9 cellular contexts compared by ENCODE assay signal in the genomic region with DNA sequence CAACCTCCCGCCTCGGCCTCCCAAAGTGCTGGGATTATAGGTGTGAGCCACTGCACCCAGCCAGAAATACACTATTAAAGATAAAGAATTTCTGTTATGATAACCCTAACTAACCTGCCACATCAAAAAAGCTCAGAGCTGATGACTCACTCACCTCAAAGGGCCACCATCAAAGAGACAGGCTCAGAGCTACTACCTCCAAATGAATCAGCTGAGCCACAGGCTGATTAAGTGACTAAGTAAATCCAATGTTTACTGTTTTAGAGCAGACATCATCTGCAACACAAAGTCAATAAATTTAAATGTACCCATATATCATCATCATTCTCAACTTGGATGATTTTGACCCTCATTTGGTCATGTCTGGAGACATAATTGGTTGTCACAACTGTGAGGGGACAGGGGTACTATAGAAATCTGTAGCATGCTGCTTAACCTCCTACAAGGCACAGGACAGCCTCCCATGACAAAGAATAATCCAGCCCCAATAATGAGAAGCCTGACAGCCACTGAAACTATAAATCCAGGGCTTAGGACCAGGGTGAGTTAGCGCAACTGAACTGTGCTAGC.
A peak's percentile ranks its signal among the peaks of the same experiment; 100 is the strongest.
DNase-seq lines count a peak whose midpoint lies in the region; ATAC-seq and TF ChIP-seq lines count a peak whose summit lies in the region.
"Had no signal": no experiment of that assay in that cellular context is flagged by ENCODE, and none has a peak within 500 bp of the region (broad histone marks: within the 10 kb centered on the region; RNA-seq: fewer than 3 reads in every experiment).

No MANE protein-coding gene starts in this region.

- in situ Hi-C loops in Caki2 (cut with HindIII; ENCODE audit: low pct_unique_long_range_greater_than_20kb, low sequenced_read_pairs): no loop called here

- intact Hi-C loops in natural killer cell (cut with micrococcal nuclease): loop anchor here (10.0 kb wide), 1 partner anchor 137 kb away; no protein-coding TSS in a partner anchor
- intact Hi-C loops in lower leg skin (cut with DNase I; ENCODE audit: low total_unique reads): no loop called here
- intact Hi-C loops in colonic mucosa (cut with DNase I): no loop called here
- intact Hi-C loops in body of pancreas (cut with DNase I): no loop called here

- peak overlapping the region; percentile 0 for H3K4me2 ChIP-seq in Loucy (ENCODE audit: low read depth, low read length, poor library complexity, severe bottlenecking)

- H3K4me1 Mint-ChIP-seq in natural killer cell: peaks cover 28 to 33% of the 10 kb centered on the region in 2 donors
- H3K4me1 Mint-ChIP-seq: nephron had no signal

- DNase-seq in Caki2 (ENCODE audit: low read depth): peak; percentile 83
- peak; percentile 8 for DNase-seq in activated effector memory CD4-positive, alpha-beta T cell treated with Interleukin-2 at 50 U/mL for 16 hours
- no peak for DNase-seq in natural killer cell
- DNase-seq in lower leg skin (ENCODE audit: low spot score in 2 of 2): no peak
- DNase-seq in dedifferentiated amniotic fluid mesenchymal stem cell (ENCODE audit: extremely low spot score): no peak
- DNase-seq in colonic mucosa: no peak
- DNase-seq in body of pancreas: no peak

- H3K36me3 ChIP-seq in Loucy (ENCODE audit: insufficient read depth, low read length) (peaks cover 61% of the 10 kb centered on the region), colonic mucosa (no peaks in the 10 kb centered on the region), body of pancreas (replicated peaks in 1 of 2; ENCODE audit: insufficient read depth in 1 of 2, low read depth in 2 of 2) (peaks cover 0 to 5% of the 10 kb centered on the region in 2 donors)

- H2AFZ ChIP-seq in Loucy (ENCODE audit: low read length): no peak overlapping the region

- no peak overlapping the region for H3K9ac ChIP-seq in Loucy (ENCODE audit: low read depth, low read length, poor library complexity, severe bottlenecking)
- H3K9ac ChIP-seq in colonic mucosa (ENCODE audit: low read depth in 2 of 2, low read length in 2 of 2): no peak overlapping the region

- H3K27me3 ChIP-seq in Loucy (ENCODE audit: insufficient read depth, low read length, poor library complexity, severe bottlenecking): no peaks in the 10 kb centered on the region
- no peaks in the 10 kb centered on the region for H3K27me3 ChIP-seq in colonic mucosa
- H3K27me3 ChIP-seq in body of pancreas: no peaks in the 10 kb centered on the region

- H4K20me1 ChIP-seq in Loucy (ENCODE audit: insufficient read depth, low read length, poor library complexity, severe bottlenecking): peaks cover 16% of the 10 kb centered on the region

- H3K4me1 ChIP-seq in Loucy (ENCODE audit: insufficient read depth, low read length, poor library complexity, severe bottlenecking) (peaks cover 23% of the 10 kb centered on the region), colonic mucosa (no peaks in the 10 kb centered on the region), body of pancreas (no peaks in the 10 kb centered on the region)

- H3K9me3 ChIP-seq in Loucy (ENCODE audit: insufficient read depth, low read depth, low read length) (no peaks in the 10 kb centered on the region), colonic mucosa (no peaks in the 10 kb centered on the region), body of pancreas (no peaks in the 10 kb centered on the region)

- no peak overlapping the region for H3K4me3 ChIP-seq in Loucy (ENCODE audit: low read length, poor library complexity, severe bottlenecking)
- no peak overlapping the region for H3K4me3 ChIP-seq in lower leg skin (ENCODE audit: low read depth, poor library complexity, severe bottlenecking)
- H3K4me3 ChIP-seq in colonic mucosa: no peak overlapping the region
- H3K4me3 ChIP-seq in body of pancreas: no peak overlapping the region

- peak overlapping the region; percentile 38 to 77 for H3K27ac Mint-ChIP-seq in natural killer cell
- H3K27ac Mint-ChIP-seq: nephron had no signal

- TF ChIP-seq POLR2A in lower leg skin (IDR thresholded peaks at IDR 0.05) (no peak), body of pancreas (IDR thresholded peaks at IDR 0.05) (no peak)

- H3K9me3 Mint-ChIP-seq in natural killer cell: no peaks in the 10 kb centered on the region
- H3K9me3 Mint-ChIP-seq: nephron had no signal

- H3K36me3 Mint-ChIP-seq in natural killer cell: no peaks in the 10 kb centered on the region

- H3K79me2 ChIP-seq in Loucy (ENCODE audit: insufficient read depth, low read length): peaks cover 26% of the 10 kb centered on the region

- H3F3A ChIP-seq in Loucy (ENCODE audit: low read depth): no peaks in the 10 kb centered on the region; the same call in 1 of the 2 replicates

- ATAC-seq in natural killer cell (peak; percentile 76 to 92 (median 89)), body of pancreas (no peak)

- WGBS in lower leg skin, 2 donors: 88 to 92% methylated on average over 3 of the region's 3 CpGs
- 78 to 98% methylated on average over 3 of the region's 3 CpGs for WGBS in body of pancreas, 2 donors

- H3K4me3 Mint-ChIP-seq in natural killer cell: no peak overlapping the region
- H3K4me3 Mint-ChIP-seq: nephron had no signal

- peaks cover 0 to 3% of the 10 kb centered on the region in 2 donors for H3K27me3 Mint-ChIP-seq in natural killer cell (ENCODE audit: low read depth in 2 of 2)

- no peak for TF ChIP-seq CTCF in Loucy (conservative IDR thresholded peaks at IDR 0.05; ENCODE audit: low read length)
- TF ChIP-seq CTCF in natural killer cell (IDR thresholded peaks at IDR 0.05): no peak
- TF ChIP-seq CTCF in lower leg skin (IDR thresholded peaks at IDR 0.05): no peak
- no peak for TF ChIP-seq CTCF in colonic mucosa (IDR thresholded peaks at IDR 0.05)
- TF ChIP-seq CTCF in body of pancreas (IDR thresholded peaks at IDR 0.05): no peak

- H3K27ac ChIP-seq in colonic mucosa: no peak overlapping the region
- no peak overlapping the region for H3K27ac ChIP-seq in body of pancreas

- H3K9me2 ChIP-seq in Loucy (replicated peaks; ENCODE audit: low read depth, low read length): no peaks in the 10 kb centered on the region

Comparison
In these comparisons a context has a peak if more than half of its experiments do, and no peak if none do; other contexts are left out.
1. DNase-seq: peak in Caki2 (single experiment) and activated effector memory CD4-positive, alpha-beta T cell treated with Interleukin-2 at 50 U/mL for 16 hours (single experiment); none in natural killer cell (single experiment), lower leg skin (0 of 2), dedifferentiated amniotic fluid mesenchymal stem cell (single experiment), colonic mucosa (single experiment) and body of pancreas (0 of 4).